23 cellular contexts compared by ENCODE assay signal in the genomic region with DNA sequence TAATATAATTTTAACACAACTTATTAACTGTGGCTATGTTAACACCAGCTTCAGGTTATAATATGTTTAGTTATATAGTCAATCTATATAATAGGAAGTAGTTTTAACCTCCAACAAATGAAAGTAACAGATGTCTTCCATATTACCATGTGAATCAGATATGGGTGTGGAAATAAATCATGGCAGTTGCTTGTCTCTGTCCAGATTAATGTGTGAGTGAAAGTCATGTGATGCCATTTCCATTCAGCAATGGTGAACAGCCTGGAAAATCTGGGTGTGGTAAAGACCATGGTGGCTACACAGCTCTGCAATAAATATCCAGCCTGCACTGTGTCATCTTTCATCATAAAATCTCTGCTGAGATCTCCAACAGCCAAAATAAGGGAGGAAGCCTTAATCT.
DNase-seq lines count a peak whose midpoint lies in the region; ATAC-seq, FAIRE-seq and TF ChIP-seq lines count a peak whose summit lies in the region.
"Had no signal": no experiment of that assay in that cellular context is flagged by ENCODE, and none has a peak within 500 bp of the region (broad histone marks: within the 10 kb centered on the region; RNA-seq: fewer than 3 reads in every experiment).

No MANE protein-coding gene starts in this region.

- ATAC-seq in GM18861 (IDR thresholded peaks at IDR 0.05; ENCODE audit: unreplicated experiment) = no peak

- peak; percentile 51 for DNase-seq in NOMO-1 treated with DMSO at 0.1 percent for 48 hours (lab: John Stamatoyannopoulos, UW; ENCODE audit: unreplicated experiment)
- DNase-seq in NOMO-1 treated with dmso at 0.1 percent for 144 hours (lab: John Stamatoyannopoulos, UW; ENCODE audit: unreplicated experiment) = no peak
- peak; percentile 74 for DNase-seq in OCI-M1 (lab: John Stamatoyannopoulos, UW)
- DNase-seq in fibroblast of mammary gland (ENCODE audit: low read depth) = peak; percentile 3
- no peak for DNase-seq in urothelium cell line (ENCODE audit: low spot score)
- no peak for DNase-seq in NAMALWA (ENCODE audit: low spot score)
- no peak for DNase-seq in stimulated activated CD4-positive, alpha-beta T cell treated with anti-CD3 and anti-CD28 coated beads, Interleukin-4, amount 100 ng/mL, for 24 hours
- DNase-seq: BE2C; Calu3; CD8-positive, alpha-beta memory T cell; GOT3; HFFc6; IMR-90; NCI-H1092 treated with DMSO at 0.1 percent for 48 hours; NCI-H1436 treated with DMSO at 0.1 percent for 48 hours; NCI-H187 treated with DMSO at 0.1 percent for 48 hours; NCI-H526 treated with DMSO at 0.1 percent for 48 hours; Right ventricle myocardium superior; RPMI8226; T-helper 1 cell had no signal

- TF ChIP-seq CTCF in fibroblast of mammary gland (conservative IDR thresholded peaks at IDR 0.05; ENCODE audit: control insufficient read depth, insufficient read depth, low read depth, low read length) = no peak

- peak; percentile 52 for FAIRE-seq in urothelium cell line (lab: Jason Lieb, UNC)

- no peak overlapping the region for H3K4me3 ChIP-seq in fibroblast of mammary gland (ENCODE audit: control insufficient read depth, low read depth, low read length)
- H3K4me3 ChIP-seq: HAP-1, SJSA1 had no signal

Comparison
In these comparisons a context has a peak if more than half of its experiments do, and no peak if none do; other contexts are left out.
1. DNase-seq: peak in NOMO-1 treated with DMSO at 0.1 percent for 48 hours (single experiment), OCI-M1 (single experiment) and fibroblast of mammary gland (single experiment); none in NOMO-1 treated with dmso at 0.1 percent for 144 hours (single experiment), urothelium cell line (single experiment), NAMALWA (single experiment) and stimulated activated CD4-positive, alpha-beta T cell treated with anti-CD3 and anti-CD28 coated beads, Interleukin-4, amount 100 ng/mL, for 24 hours (single experiment).